In the genomic region with DNA sequence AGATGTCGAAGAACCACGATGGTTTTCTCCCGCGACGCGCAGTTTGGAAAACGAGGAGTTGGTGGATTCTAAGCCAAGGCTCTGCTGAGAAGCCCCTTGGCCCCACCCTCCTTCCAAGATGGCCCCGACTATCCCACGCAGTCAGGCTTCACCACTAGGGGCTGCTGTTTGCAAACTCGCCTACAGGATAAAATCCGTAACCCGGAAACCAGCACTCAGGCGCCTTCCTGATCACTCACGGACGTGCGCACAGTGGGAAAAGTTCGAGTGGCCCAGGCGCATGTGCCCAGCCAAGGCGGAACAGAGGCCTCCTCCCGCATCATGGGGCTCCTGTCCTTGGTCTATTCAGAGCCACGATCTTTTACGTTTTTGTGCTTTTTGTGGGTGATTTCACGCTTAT, we compare ENCODE assay signal across 7 cellular contexts. TPM values are rescaled to one million over a fixed set of nuclear protein-coding genes. Genes with fewer than 3 reads are reported as not detected.
A peak's percentile ranks its signal among the peaks of the same experiment; 100 is the strongest.
DNase-seq lines count a peak whose midpoint lies in the region; TF ChIP-seq lines count a peak whose summit lies in the region.

No MANE protein-coding gene starts in this region.

- no peaks in the 10 kb centered on the region for H3K9me3 Mint-ChIP-seq in neural crest cell

- no peak overlapping the region for H3K27ac Mint-ChIP-seq in neural crest cell (ENCODE audit: unreplicated experiment)

- peak overlapping the region; percentile 70 for H3K4me3 Mint-ChIP-seq in neural crest cell

- H3K27me3 Mint-ChIP-seq in neural crest cell (ENCODE audit: low read depth), result peaks cover 2% of the 10 kb centered on the region

- DNase-seq in GM10266 (ENCODE audit: extremely low spot score) (peak; percentile 71), MV-4-11 (lab: John Stamatoyannopoulos, UW) (peak; percentile 43), fibroblast of peridontal ligament (ENCODE audit: extremely low read depth) (peak; percentile 43), neural crest cell (ENCODE audit: low read depth, low spot score) (peak; percentile 64), NOMO-1 treated with DMSO at 0.1 percent for 48 hours (lab: John Stamatoyannopoulos, UW; ENCODE audit: unreplicated experiment) (no peak), NCI-H2029 (lab: John Stamatoyannopoulos, UW) (no peak)
- peak; percentile 73 for DNase-seq in activated CD8-positive, alpha-beta memory T cell treated with anti-CD3 and anti-CD28 coated beads, Interleukin-2, amount 50 U/mL, for 48 hours

- TF ChIP-seq CTCF in GM10266 (IDR thresholded peaks at IDR 0.05; ENCODE audit: control insufficient read depth, insufficient read depth, low read depth, missing control alignments), result peak; percentile 54
- peak; percentile 68 for TF ChIP-seq CTCF in neural crest cell (conservative IDR thresholded peaks at IDR 0.05)

- peaks cover 6% of the 10 kb centered on the region for H3K4me1 Mint-ChIP-seq in neural crest cell

- peaks cover 13% of the 10 kb centered on the region for H3K36me3 Mint-ChIP-seq in neural crest cell (ENCODE audit: low read depth)

RNA-seq across cellular contexts. Expression of a gene that starts 19.2 kb away (rescaled TPM):
- 149 and 165 TPM in 2 replicates for total RNA-seq in neural crest cell

RNA-seq across cellular contexts. Expression of a gene that starts 28.0 kb away (rescaled TPM):
- total RNA-seq in neural crest cell, result 348 and 354 TPM in 2 replicates

RNA-seq across cellular contexts. Expression of a gene that starts 31.8 kb away (rescaled TPM):
- 157 and 168 TPM in 2 replicates for total RNA-seq in neural crest cell

RNA-seq across cellular contexts. Expression of a gene that starts 56.3 kb away (rescaled TPM):
- total RNA-seq in neural crest cell, result 102 and 103 TPM in 2 replicates

Comparison
In these comparisons a context has a peak if more than half of its experiments do, and no peak if none do; other contexts are left out.
1. DNase-seq: peak in GM10266 (single experiment), MV-4-11 (single experiment), activated CD8-positive, alpha-beta memory T cell treated with anti-CD3 and anti-CD28 coated beads, Interleukin-2, amount 50 U/mL, for 48 hours (single experiment), fibroblast of peridontal ligament (single experiment) and neural crest cell (single experiment); none in NOMO-1 treated with DMSO at 0.1 percent for 48 hours (single experiment) and NCI-H2029 (single experiment).